Comparison of ENCODE assay signal across 18 cellular contexts in genomic region chr9:92564479-92564878, GRCh38. TPM values are rescaled to one million over a fixed set of nuclear protein-coding genes. Genes with fewer than 3 reads are reported as not detected.
DNase-seq lines count a peak whose midpoint lies in the region; ATAC-seq lines count a peak whose summit lies in the region.
"Had no signal": no experiment of that assay in that cellular context is flagged by ENCODE, and none has a peak within 500 bp of the region (broad histone marks: within the 10 kb centered on the region; RNA-seq: fewer than 3 reads in every experiment).

No MANE protein-coding gene starts in this region.

- DNase-seq in NCI-H1092 treated with DMSO at 0.1 percent for 48 hours (lab: John Stamatoyannopoulos, UW) (peak; percentile 74), NCI-H1092 (lab: John Stamatoyannopoulos, UW) (no peak), NCI-H2171 (lab: John Stamatoyannopoulos, UW) (peak; percentile 42), dermis microvascular lymphatic vessel endothelial cell (ENCODE audit: low read depth in 2 of 2) (peak; percentile 10 to 42), sciatic nerve (ENCODE audit: low spot score) (no peak), SKM-1 treated with dmso at 0.1 percent for 144 hours (lab: John Stamatoyannopoulos, UW; ENCODE audit: unreplicated experiment) (no peak)
- no peak for DNase-seq in stimulated activated naive CD4-positive, alpha-beta T cell treated with Interleukin-2 at 50 U/mL for 16 hours (lab: John Stamatoyannopoulos, UW)
- DNase-seq: 8988T; activated CD4-positive, alpha-beta T cell treated with anti-CD3 and anti-CD28 coated beads, Interleukin-2, amount 10 ng/mL, durations not matched to agents 24 days and 14 days; activated T-cell treated with anti-CD3 and anti-CD28 coated beads, Interleukin-2, amount 50 U/mL, for 4 hours; CD8-positive, alpha-beta memory T cell; colonic mucosa; NCI-H1105; stimulated activated naive CD4-positive, alpha-beta T cell had no signal

- ATAC-seq in sciatic nerve (peak; percentile 55), HG03108 (IDR thresholded peaks at IDR 0.05; ENCODE audit: unreplicated experiment) (no peak)
- ATAC-seq: activated T-cell treated with anti-CD3 and anti-CD28 coated beads, Interleukin-2, amount 50 U/mL, for 4 hours; esophagus mucosa; HepG2 had no signal

- intact Hi-C loops in sciatic nerve (cut with DNase I): no loop called here

RNA-seq across cellular contexts. Expression of gene ECM2, which starts 28.7 kb away (rescaled TPM):
- not detected in 2 replicates for total RNA-seq in dermis microvascular lymphatic vessel endothelial cell
- total RNA-seq in sciatic nerve: 62.0 TPM
- total RNA-seq: activated CD4-positive, alpha-beta T cell treated with anti-CD3 and anti-CD28 coated beads, Interleukin-2, amount 10 ng/mL, durations not matched to agents 24 days and 14 days; activated T-cell treated with anti-CD3 and anti-CD28 coated beads, Interleukin-2, amount 50 U/mL, for 4 hours; CD8-positive, alpha-beta memory T cell; HepG2; T-helper 2 cell treated with Interferon-gamma antibody and Interleukin-4, amounts not matched to agents 100 ng/mL and 5 ng/mL, for 36 hours had no signal

Comparison
In these comparisons a context has a peak if more than half of its experiments do, and no peak if none do; other contexts are left out.
1. DNase-seq: peak in NCI-H1092 treated with DMSO at 0.1 percent for 48 hours (single experiment), NCI-H2171 (single experiment) and dermis microvascular lymphatic vessel endothelial cell (2 of 2); none in NCI-H1092 (single experiment), sciatic nerve (single experiment), SKM-1 treated with dmso at 0.1 percent for 144 hours (single experiment) and stimulated activated naive CD4-positive, alpha-beta T cell treated with Interleukin-2 at 50 U/mL for 16 hours (single experiment).
2. RNA of gene ECM2, which starts 28.7 kb away (total RNA-seq): 62.0 TPM in sciatic nerve (single experiment); not detected in dermis microvascular lymphatic vessel endothelial cell; every median in the first group is over 10 times any median in the second.